8 cellular contexts compared by ENCODE assay signal in the genomic region with DNA sequence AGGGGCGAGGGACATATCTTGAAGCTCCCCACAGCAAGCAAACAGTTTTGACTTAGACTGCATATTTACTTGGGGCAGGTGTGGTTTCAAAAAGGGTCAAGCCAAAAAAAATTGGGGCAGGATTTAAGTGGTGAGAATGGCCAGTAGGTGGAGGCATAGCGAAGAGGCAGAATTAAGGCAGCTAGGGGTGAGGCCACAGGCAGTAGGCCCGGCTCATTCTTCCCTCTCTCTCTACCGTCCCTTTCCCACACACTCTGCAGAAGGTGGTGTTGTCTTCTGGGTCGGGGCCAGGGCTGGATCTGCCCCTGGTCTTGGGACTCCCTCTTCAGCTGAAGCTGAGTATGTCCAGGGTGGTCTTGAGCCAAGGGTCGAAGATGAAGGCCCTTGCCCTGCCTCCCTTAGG.
DNase-seq lines count a peak whose midpoint lies in the region; ATAC-seq lines count a peak whose summit lies in the region.

No MANE protein-coding gene starts in this region.

- peak; percentile 61 for ATAC-seq in stimulated activated naive CD8-positive, alpha-beta T cell treated with anti-CD3 and anti-CD28 coated beads, Interleukin-15, amount 100 ng/mL, for 72 hours
- ATAC-seq in HG02798 (IDR thresholded peaks at IDR 0.05; ENCODE audit: poor library complexity, unreplicated experiment) = no peak

- H3K9me3 Mint-ChIP-seq in stimulated activated naive CD8-positive, alpha-beta T cell treated with anti-CD3 and anti-CD28 coated beads, Interleukin-15, amount 100 ng/mL, for 72 hours = no peaks in the 10 kb centered on the region

- in situ Hi-C loops in KBM-7 (cut with MboI; ENCODE audit: low pct_unique_long_range_greater_than_20kb, low sequenced_read_pairs) = no loop called here

- DNase-seq in NCI-H1092 treated with DMSO at 0.1 percent for 48 hours (lab: John Stamatoyannopoulos, UW) (peak; percentile 1), NCI-H1092 (lab: John Stamatoyannopoulos, UW) (no peak), KBM-7 (peak; percentile 78), UCSD-AML1 (lab: John Stamatoyannopoulos, UW; ENCODE audit: unreplicated experiment) (peak; percentile 43), fibroblast of the conjunctiva (ENCODE audit: low read depth) (peak; percentile 30), putamen (ENCODE audit: low spot score) (no peak)
- DNase-seq in stimulated activated naive CD8-positive, alpha-beta T cell treated with anti-CD3 and anti-CD28 coated beads, Interleukin-15, amount 100 ng/mL, for 72 hours = peak; percentile 33 to 55

- H3K4me3 Mint-ChIP-seq in stimulated activated naive CD8-positive, alpha-beta T cell treated with anti-CD3 and anti-CD28 coated beads, Interleukin-15, amount 100 ng/mL, for 72 hours = no peak overlapping the region

- no peak overlapping the region for H3K27ac Mint-ChIP-seq in stimulated activated naive CD8-positive, alpha-beta T cell treated with anti-CD3 and anti-CD28 coated beads, Interleukin-15, amount 100 ng/mL, for 72 hours

- no peaks in the 10 kb centered on the region for H3K27me3 Mint-ChIP-seq in stimulated activated naive CD8-positive, alpha-beta T cell treated with anti-CD3 and anti-CD28 coated beads, Interleukin-15, amount 100 ng/mL, for 72 hours

- no peaks in the 10 kb centered on the region for H3K4me1 Mint-ChIP-seq in stimulated activated naive CD8-positive, alpha-beta T cell treated with anti-CD3 and anti-CD28 coated beads, Interleukin-15, amount 100 ng/mL, for 72 hours

Comparison
In these comparisons a context has a peak if more than half of its experiments do, and no peak if none do; other contexts are left out.
1. DNase-seq: peak in NCI-H1092 treated with DMSO at 0.1 percent for 48 hours (single experiment), KBM-7 (single experiment), UCSD-AML1 (single experiment), fibroblast of the conjunctiva (single experiment) and stimulated activated naive CD8-positive, alpha-beta T cell treated with anti-CD3 and anti-CD28 coated beads, Interleukin-15, amount 100 ng/mL, for 72 hours (2 of 2); none in NCI-H1092 (single experiment) and putamen (single experiment).